ENCODE assay signal across 18 cellular contexts in genomic region chr16:2708290-2708639, GRCh38.
"Had no signal": no experiment of that assay in that cellular context is flagged by ENCODE, and none has a peak within 500 bp of the region (broad histone marks: within the 10 kb centered on the region; RNA-seq: fewer than 3 reads in every experiment).

No MANE protein-coding gene starts in this region.

- FAIRE-seq: frontal cortex, keratinocyte had no signal

- H3K36me3 ChIP-seq: uterus had no signal

- H3K4me2 ChIP-seq: smooth muscle cell had no signal

- H3K27ac ChIP-seq: right atrium auricular region, suprapubic skin, thyroid gland, upper lobe of left lung, uterus had no signal

- DNase-seq: cortex of kidney; effector CD8-positive, alpha-beta T cell; immature natural killer cell; left colon; mesendoderm; naive B cell; stimulated activated CD4-positive, alpha-beta T cell treated with anti-CD3 and anti-CD28 coated beads, Interleukin-2, amount 100 ng/mL, for 48 hours; stimulated activated naive CD8-positive, alpha-beta T cell treated with anti-CD3 and anti-CD28 coated beads, Interleukin-15, Interleukin-2, amounts not matched to agents 100 U/mL and 50 U/mL, for 24 hours; thyroid gland; uterus had no signal

- ATAC-seq: esophagus mucosa; left colon; stimulated activated naive CD8-positive, alpha-beta T cell treated with anti-CD3 and anti-CD28 coated beads, Interleukin-15, Interleukin-2, amounts not matched to agents 100 U/mL and 50 U/mL, for 24 hours had no signal

- H3K9me3 ChIP-seq: right atrium auricular region, suprapubic skin, thyroid gland, upper lobe of left lung, uterus had no signal

- H3K4me3 ChIP-seq: dorsolateral prefrontal cortex, right atrium auricular region, smooth muscle cell, suprapubic skin, thyroid gland, upper lobe of left lung, uterus had no signal

- H3K4me1 ChIP-seq: upper lobe of left lung, uterus had no signal

- H3K27me3 ChIP-seq: dorsolateral prefrontal cortex, right atrium auricular region, suprapubic skin, thyroid gland, upper lobe of left lung, uterus had no signal
